1 cellular context compared by ENCODE assay signal in genomic region chr1:226187019-226187322, GRCh38.
TF ChIP-seq lines count a peak whose summit lies in the region.

No MANE protein-coding gene starts in this region.

TF ChIP-seq in SK-N-SH treated with all-trans-retinoic acid at 6 μM for 48 hours, 23 proteins besides CTCF, POLR2A, EP300 and RAD21 (continued from another document):
- TF ChIP-seq, protein P1, sequence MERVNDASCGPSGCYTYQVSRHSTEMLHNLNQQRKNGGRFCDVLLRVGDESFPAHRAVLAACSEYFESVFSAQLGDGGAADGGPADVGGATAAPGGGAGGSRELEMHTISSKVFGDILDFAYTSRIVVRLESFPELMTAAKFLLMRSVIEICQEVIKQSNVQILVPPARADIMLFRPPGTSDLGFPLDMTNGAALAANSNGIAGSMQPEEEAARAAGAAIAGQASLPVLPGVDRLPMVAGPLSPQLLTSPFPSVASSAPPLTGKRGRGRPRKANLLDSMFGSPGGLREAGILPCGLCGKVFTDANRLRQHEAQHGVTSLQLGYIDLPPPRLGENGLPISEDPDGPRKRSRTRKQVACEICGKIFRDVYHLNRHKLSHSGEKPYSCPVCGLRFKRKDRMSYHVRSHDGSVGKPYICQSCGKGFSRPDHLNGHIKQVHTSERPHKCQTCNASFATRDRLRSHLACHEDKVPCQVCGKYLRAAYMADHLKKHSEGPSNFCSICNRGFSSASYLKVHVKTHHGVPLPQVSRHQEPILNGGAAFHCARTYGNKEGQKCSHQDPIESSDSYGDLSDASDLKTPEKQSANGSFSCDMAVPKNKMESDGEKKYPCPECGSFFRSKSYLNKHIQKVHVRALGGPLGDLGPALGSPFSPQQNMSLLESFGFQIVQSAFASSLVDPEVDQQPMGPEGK (CRISPR knock-in tag; IDR thresholded peaks at IDR 0.05; ENCODE audit: borderline replicate concordance) = no peak
- TF ChIP-seq ISL1 (CRISPR knock-in tag; IDR thresholded peaks at IDR 0.05) = no peak
- no peak for TF ChIP-seq RARB (CRISPR knock-in tag; IDR thresholded peaks at IDR 0.05)
